Comparison of ENCODE assay signal across 8 cellular contexts in genomic region chr20:59933849-59934585, GRCh38. TPM values are rescaled to one million over a fixed set of nuclear protein-coding genes. Genes with fewer than 3 reads are reported as not detected.
DNase-seq lines count a peak whose midpoint lies in the region; ATAC-seq and TF ChIP-seq lines count a peak whose summit lies in the region.

No MANE protein-coding gene starts in this region.

- no peak overlapping the region for H3K27ac ChIP-seq in C4-2B
- H3K27ac ChIP-seq in neutrophil = peak overlapping the region; percentile 72

- no peaks in the 10 kb centered on the region for H3K9me3 ChIP-seq in neutrophil

- peaks cover 29% of the 10 kb centered on the region for H3K4me1 Mint-ChIP-seq in activated naive CD4-positive, alpha-beta T cell treated with anti-CD3 and anti-CD28 coated beads for 36 hours (ENCODE audit: low read depth)

- peak; percentile 45 to 74 for DNase-seq in SHP77 (lab: John Stamatoyannopoulos, UW)
- DNase-seq in activated naive CD4-positive, alpha-beta T cell treated with anti-CD3 and anti-CD28 coated beads for 36 hours = peak; percentile 77
- peak; percentile 84 for DNase-seq in germinal center (ENCODE audit: low spot score)
- peak; percentile 52 for DNase-seq in stromal cell of bone marrow (ENCODE audit: low read depth)

- peaks cover 2% of the 10 kb centered on the region for H3K27me3 Mint-ChIP-seq in activated naive CD4-positive, alpha-beta T cell treated with anti-CD3 and anti-CD28 coated beads for 36 hours (ENCODE audit: low read depth)

- H3K36me3 ChIP-seq in neutrophil = peaks cover 3% of the 10 kb centered on the region

- H3K27ac Mint-ChIP-seq in activated naive CD4-positive, alpha-beta T cell treated with anti-CD3 and anti-CD28 coated beads for 36 hours = no peak overlapping the region

- peaks cover 2% of the 10 kb centered on the region for H3K9me3 Mint-ChIP-seq in activated naive CD4-positive, alpha-beta T cell treated with anti-CD3 and anti-CD28 coated beads for 36 hours

- TF ChIP-seq CTCF in C4-2B (conservative IDR thresholded peaks at IDR 0.05) (peak; percentile 86), neutrophil (IDR thresholded peaks at IDR 0.05) (peak; percentile 93)

- H3K4me3 Mint-ChIP-seq in activated naive CD4-positive, alpha-beta T cell treated with anti-CD3 and anti-CD28 coated beads for 36 hours = peak overlapping the region; percentile 68

- peaks cover 47 to 61% of the 10 kb centered on the region in 2 experiments for H3K4me1 ChIP-seq in neutrophil (ENCODE audit: control insufficient read depth in 1 of 2, insufficient read depth in 1 of 2, low read depth in 1 of 2, low read length in 1 of 2)

- H3K27me3 ChIP-seq in neutrophil = no peaks in the 10 kb centered on the region

- peaks cover 9% of the 10 kb centered on the region for H3K36me3 Mint-ChIP-seq in activated naive CD4-positive, alpha-beta T cell treated with anti-CD3 and anti-CD28 coated beads for 36 hours (ENCODE audit: low read depth)

- ATAC-seq in GM19372 (IDR thresholded peaks at IDR 0.05; ENCODE audit: low read depth, unreplicated experiment) (peak; percentile 68), HG03460 (IDR thresholded peaks at IDR 0.05; ENCODE audit: unreplicated experiment) (peak; percentile 82)

- intact Hi-C loops in activated naive CD4-positive, alpha-beta T cell treated with anti-CD3 and anti-CD28 coated beads for 36 hours (cut with micrococcal nuclease) = loop anchor here (1.0 to 10.0 kb wide), 2 partner anchors 21 to 149 kb away; no protein-coding TSS in a partner anchor

- CTCF ChIA-PET in activated naive CD4-positive, alpha-beta T cell treated with anti-CD3 and anti-CD28 coated beads for 36 hours (lab: Charles Lee) = interaction anchor here (0.6 to 1.9 kb wide), 10 partner anchors 9 to 39 kb away, joined by 3 to 6 read pairs (median 5); partner anchors contain the start of gene CDH26

- H3K4me3 ChIP-seq in neutrophil (ENCODE audit: low read depth in 1 of 2, low read length in 1 of 2) = peak overlapping the region; percentile 69 to 77

RNA-seq across cellular contexts. Expression of gene SYCP2, which starts 0.6 kb away (rescaled TPM):
- total RNA-seq in activated naive CD4-positive, alpha-beta T cell treated with anti-CD3 and anti-CD28 coated beads for 36 hours = 1 to 10 TPM; 1.2 to 1.5 TPM

RNA-seq across cellular contexts. Expression of gene PPP1R3D, which starts 6.1 kb away (rescaled TPM):
- total RNA-seq in activated naive CD4-positive, alpha-beta T cell treated with anti-CD3 and anti-CD28 coated beads for 36 hours = 1 to 10 TPM; 3.9 to 4.1 TPM

RNA-seq across cellular contexts. Expression of gene FAM217B, which starts 6.2 kb away (rescaled TPM):
- 10 to 100 TPM; 14.6 to 15.4 TPM for total RNA-seq in activated naive CD4-positive, alpha-beta T cell treated with anti-CD3 and anti-CD28 coated beads for 36 hours

RNA-seq across cellular contexts. Expression of gene CDH26, which starts 24.2 kb away (rescaled TPM):
- total RNA-seq in activated naive CD4-positive, alpha-beta T cell treated with anti-CD3 and anti-CD28 coated beads for 36 hours = 1 to 10 TPM; 1.5 to 1.8 TPM
